ENCODE assay signal across 2 cellular contexts in the genomic region with DNA sequence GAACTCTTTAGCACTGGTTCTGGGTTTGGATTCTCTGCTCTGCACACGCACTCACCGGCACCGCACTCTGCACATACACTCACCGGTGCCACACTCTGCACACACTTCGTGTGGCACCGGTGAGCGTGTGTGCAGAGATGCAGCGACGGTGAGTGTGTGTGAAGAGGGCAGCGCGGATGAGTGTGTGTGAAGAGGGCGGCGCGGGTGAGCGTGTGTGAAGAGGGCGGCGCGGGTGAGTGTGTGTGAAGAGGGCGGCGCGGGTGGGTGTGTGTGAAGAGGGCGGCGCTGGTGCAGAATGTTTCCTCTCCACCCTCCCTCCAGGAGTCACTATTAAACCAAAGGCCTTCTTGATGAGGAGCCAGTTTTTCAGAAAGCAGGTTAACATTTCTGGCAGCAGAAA.
TF ChIP-seq lines count a peak whose summit lies in the region.

No MANE protein-coding gene starts in this region.

TF ChIP-seq in GM23338, 12 proteins besides CTCF, POLR2A, EP300 and RAD21:
- TF ChIP-seq STAT1 (IDR thresholded peaks at IDR 0.05; ENCODE audit: unreplicated experiment) = no peak

TF ChIP-seq in K562, 482 proteins besides CTCF, POLR2A, EP300 and RAD21:
- peak; percentile 42 for TF ChIP-seq POLR2G (IDR thresholded peaks at IDR 0.05; ENCODE audit: low read depth, low read length)
- TF ChIP-seq, protein P1, sequence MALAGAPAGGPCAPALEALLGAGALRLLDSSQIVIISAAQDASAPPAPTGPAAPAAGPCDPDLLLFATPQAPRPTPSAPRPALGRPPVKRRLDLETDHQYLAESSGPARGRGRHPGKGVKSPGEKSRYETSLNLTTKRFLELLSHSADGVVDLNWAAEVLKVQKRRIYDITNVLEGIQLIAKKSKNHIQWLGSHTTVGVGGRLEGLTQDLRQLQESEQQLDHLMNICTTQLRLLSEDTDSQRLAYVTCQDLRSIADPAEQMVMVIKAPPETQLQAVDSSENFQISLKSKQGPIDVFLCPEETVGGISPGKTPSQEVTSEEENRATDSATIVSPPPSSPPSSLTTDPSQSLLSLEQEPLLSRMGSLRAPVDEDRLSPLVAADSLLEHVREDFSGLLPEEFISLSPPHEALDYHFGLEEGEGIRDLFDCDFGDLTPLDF (CRISPR knock-in tag; IDR thresholded peaks at IDR 0.05) = no peak
